8 cellular contexts compared by ENCODE assay signal in the genomic region with DNA sequence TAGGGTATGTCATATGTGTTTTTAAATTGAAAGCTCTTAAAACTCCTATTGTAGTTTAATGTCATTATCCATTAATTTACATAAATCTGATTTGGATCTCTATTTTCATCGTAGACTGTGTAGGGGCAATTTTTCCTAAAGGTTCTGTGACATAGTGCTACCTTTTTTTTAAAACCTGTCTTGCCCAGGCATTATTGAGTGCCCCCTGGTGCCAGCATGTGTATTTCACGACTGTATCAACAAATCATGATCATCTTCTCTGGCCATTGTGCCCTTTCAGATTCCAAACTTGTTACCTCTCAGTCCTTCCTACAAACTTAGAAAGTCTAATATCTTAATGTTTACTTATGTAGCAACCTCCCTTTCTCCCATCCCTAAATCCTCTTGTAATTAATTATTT.
DNase-seq lines count a peak whose midpoint lies in the region; ATAC-seq, FAIRE-seq and TF ChIP-seq lines count a peak whose summit lies in the region.

No MANE protein-coding gene starts in this region.

- H3K4me3 ChIP-seq in A549 (no peak overlapping the region), GM12875 (ENCODE audit: low read depth, low read length) (no peak overlapping the region), gastroesophageal sphincter (no peak overlapping the region)

- H3K9me3 ChIP-seq in A549 (no peaks in the 10 kb centered on the region), gastroesophageal sphincter (no peaks in the 10 kb centered on the region)

- H3K4me2 ChIP-seq in A549, result peak overlapping the region; percentile 27; the same call in 1 of the 3 replicates

- DNase-seq in A549 (ENCODE audit: low read depth in 1 of 2, low spot score in 1 of 2) (peak; percentile 5 to 41), SK-MEL-5 (ENCODE audit: low read depth, low spot score) (peak; percentile 66), UCSD-AML1 (lab: John Stamatoyannopoulos, UW; ENCODE audit: unreplicated experiment) (no peak)
- DNase-seq in central memory CD4-positive, alpha-beta T cell, result no peak

- peak; percentile 39 to 42; a peak in 3 of 5 replicates for TF ChIP-seq RAD21 in A549 (conservative IDR thresholded peaks at IDR 0.05 in 1 of 2, IDR thresholded peaks at IDR 0.05 in 1 of 2)

- no peaks in the 10 kb centered on the region for H3K27me3 ChIP-seq in gastroesophageal sphincter

- no peak for TF ChIP-seq POLR2A in A549 (IDR thresholded peaks at IDR 0.05; ENCODE audit: low read length)
- TF ChIP-seq POLR2A in gastroesophageal sphincter (IDR thresholded peaks at IDR 0.05), result no peak

- ATAC-seq in A549 (peak; percentile 47 to 71; a peak in 3 of 6 replicates), gastroesophageal sphincter (no peak), HG03097 (IDR thresholded peaks at IDR 0.05; ENCODE audit: low FRiP score, unreplicated experiment) (no peak), GM19324 (IDR thresholded peaks at IDR 0.05; ENCODE audit: low FRiP score, unreplicated experiment) (no peak)

- H3K27ac ChIP-seq in A549 (no peak overlapping the region), gastroesophageal sphincter (peak overlapping the region in 3 of 4 donors; percentile 54 to 75 (median 72))

- WGBS in A549 (ENCODE audit: missing lambda C conversion rate), result 23% methylated on average over 2 of the region's 2 CpGs
- WGBS in gastroesophageal sphincter (ENCODE audit: low coverage in 1 of 2), 2 donors, result 40 to 53% methylated on average over 2 of the region's 2 CpGs

- in situ Hi-C loops in SK-MEL-5 (cut with HindIII; ENCODE audit: low pct_unique_long_range_greater_than_20kb, low sequenced_read_pairs), result no loop called here

- CTCF ChIA-PET in A549 (lab: Yijun Ruan, JAX), result interaction anchor here (0.7 to 1.5 kb wide), 5 partner anchors 8 to 96 kb away, joined by 3 to 4 read pairs (median 3); no protein-coding TSS in a partner anchor

- TF ChIP-seq CTCF in A549 (IDR thresholded peaks at IDR 0.05) (peak; percentile 45; the same call in 2 of the 3 replicates), GM12875 (IDR thresholded peaks at IDR 0.05; ENCODE audit: borderline replicate concordance, insufficient read depth, low read depth, low read length) (peak; percentile 21; the same call in 1 of the 2 replicates), gastroesophageal sphincter (IDR thresholded peaks at IDR 0.05) (peak in 3 of 4 experiments; percentile 19 to 41 (median 26))

- peaks cover 6 to 58% of the 10 kb centered on the region in 2 donors for H3K36me3 ChIP-seq in gastroesophageal sphincter

- POLR2A ChIA-PET in A549 (lab: Yijun Ruan, JAX), result no interaction called here

- FAIRE-seq in A549 (lab: Jason Lieb, UNC), result no peak

- TF ChIP-seq EP300 in A549 (IDR thresholded peaks at IDR 0.05) (no peak), gastroesophageal sphincter (IDR thresholded peaks at IDR 0.05) (no peak)

- H3K4me1 ChIP-seq in A549 (peaks cover 11% of the 10 kb centered on the region), gastroesophageal sphincter (peaks cover 0 to 84% (median 0%) of the 10 kb centered on the region in 3 donors)

TF ChIP-seq in A549, 52 proteins besides CTCF, POLR2A, EP300 and RAD21:
- no peak for TF ChIP-seq TP53 (CRISPR knock-in tag; IDR thresholded peaks at IDR 0.05)
- TF ChIP-seq CHD2 (IDR thresholded peaks at IDR 0.05; ENCODE audit: low read length, partially characterized antibody), result no peak
- no peak for TF ChIP-seq EHMT2 (IDR thresholded peaks at IDR 0.05; ENCODE audit: low read depth)
- TF ChIP-seq, protein P1, sequence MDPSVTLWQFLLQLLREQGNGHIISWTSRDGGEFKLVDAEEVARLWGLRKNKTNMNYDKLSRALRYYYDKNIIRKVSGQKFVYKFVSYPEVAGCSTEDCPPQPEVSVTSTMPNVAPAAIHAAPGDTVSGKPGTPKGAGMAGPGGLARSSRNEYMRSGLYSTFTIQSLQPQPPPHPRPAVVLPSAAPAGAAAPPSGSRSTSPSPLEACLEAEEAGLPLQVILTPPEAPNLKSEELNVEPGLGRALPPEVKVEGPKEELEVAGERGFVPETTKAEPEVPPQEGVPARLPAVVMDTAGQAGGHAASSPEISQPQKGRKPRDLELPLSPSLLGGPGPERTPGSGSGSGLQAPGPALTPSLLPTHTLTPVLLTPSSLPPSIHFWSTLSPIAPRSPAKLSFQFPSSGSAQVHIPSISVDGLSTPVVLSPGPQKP (IDR thresholded peaks at IDR 0.05; ENCODE audit: low read depth, low read length), result no peak
- TF ChIP-seq SMC3 (IDR thresholded peaks at IDR 0.05), result peak; percentile 36; the same call in 1 of the 3 replicates

Comparison
In these comparisons a context has a peak if more than half of its experiments do, and no peak if none do; other contexts are left out.
1. ATAC-seq: peak in A549 (2 of 2); none in gastroesophageal sphincter (single experiment), HG03097 (single experiment) and GM19324 (single experiment).
2. DNase-seq: peak in A549 (2 of 2) and SK-MEL-5 (single experiment); none in central memory CD4-positive, alpha-beta T cell (single experiment) and UCSD-AML1 (single experiment).
3. H3K27ac ChIP-seq: peak in gastroesophageal sphincter (3 of 4); none in A549 (0 of 2).
4. Peak in every context shown above with its lines, with median percentiles within 50 percentile points of each other: CTCF ChIP-seq.